In the genomic region with DNA sequence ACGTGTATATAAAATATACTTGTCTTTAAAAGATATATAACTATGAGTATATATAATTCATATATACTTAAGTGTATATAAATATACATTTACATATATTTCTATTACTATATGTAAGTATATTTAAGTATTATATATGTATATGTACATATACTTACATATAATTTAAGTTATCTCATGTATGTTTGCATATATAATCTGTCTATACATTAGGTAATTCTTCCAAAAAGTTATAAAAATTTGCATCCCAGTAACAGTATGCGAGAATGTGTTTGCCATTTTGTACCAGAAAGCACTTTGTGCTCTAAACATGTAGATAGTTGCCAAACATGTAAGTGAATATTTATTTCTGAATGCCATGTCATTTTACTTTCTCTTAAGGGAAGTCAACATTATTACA, we compare ENCODE assay signal across 1 cellular context.
TF ChIP-seq lines count a peak whose summit lies in the region.

A gene with protein sequence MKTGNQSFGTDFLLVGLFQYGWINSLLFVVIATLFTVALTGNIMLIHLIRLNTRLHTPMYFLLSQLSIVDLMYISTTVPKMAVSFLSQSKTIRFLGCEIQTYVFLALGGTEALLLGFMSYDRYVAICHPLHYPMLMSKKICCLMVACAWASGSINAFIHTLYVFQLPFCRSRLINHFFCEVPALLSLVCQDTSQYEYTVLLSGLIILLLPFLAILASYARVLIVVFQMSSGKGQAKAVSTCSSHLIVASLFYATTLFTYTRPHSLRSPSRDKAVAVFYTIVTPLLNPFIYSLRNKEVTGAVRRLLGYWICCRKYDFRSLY (plus strand): TSS at position 301 of the 400 bp plus-strand sequence. CDS start 144 bp downstream, outside the sequence.

TF ChIP-seq in GM12878, 131 proteins besides CTCF, POLR2A, EP300 and RAD21:
- no peak for TF ChIP-seq IKZF2 (IDR thresholded peaks at IDR 0.05)
- TF ChIP-seq LARP7 (IDR thresholded peaks at IDR 0.05): no peak
- TF ChIP-seq SMARCA5 (IDR thresholded peaks at IDR 0.05): no peak
- TF ChIP-seq MEF2A (IDR thresholded peaks at IDR 0.05; ENCODE audit: insufficient read depth, low read depth, low read length): no peak
- no peak for TF ChIP-seq RAD51 (IDR thresholded peaks at IDR 0.05)
- no peak for TF ChIP-seq ESRRA (IDR thresholded peaks at IDR 0.05; ENCODE audit: low read length)
- no peak for TF ChIP-seq STAT3 (IDR thresholded peaks at IDR 0.05; ENCODE audit: low read depth, low read length)
- no peak for TF ChIP-seq NRF1 (conservative IDR thresholded peaks at IDR 0.05; ENCODE audit: low read depth, low read length)
- TF ChIP-seq NBN (IDR thresholded peaks at IDR 0.05): no peak
- no peak for TF ChIP-seq CBX5 (IDR thresholded peaks at IDR 0.05; ENCODE audit: low read depth)
- TF ChIP-seq, protein P1, sequence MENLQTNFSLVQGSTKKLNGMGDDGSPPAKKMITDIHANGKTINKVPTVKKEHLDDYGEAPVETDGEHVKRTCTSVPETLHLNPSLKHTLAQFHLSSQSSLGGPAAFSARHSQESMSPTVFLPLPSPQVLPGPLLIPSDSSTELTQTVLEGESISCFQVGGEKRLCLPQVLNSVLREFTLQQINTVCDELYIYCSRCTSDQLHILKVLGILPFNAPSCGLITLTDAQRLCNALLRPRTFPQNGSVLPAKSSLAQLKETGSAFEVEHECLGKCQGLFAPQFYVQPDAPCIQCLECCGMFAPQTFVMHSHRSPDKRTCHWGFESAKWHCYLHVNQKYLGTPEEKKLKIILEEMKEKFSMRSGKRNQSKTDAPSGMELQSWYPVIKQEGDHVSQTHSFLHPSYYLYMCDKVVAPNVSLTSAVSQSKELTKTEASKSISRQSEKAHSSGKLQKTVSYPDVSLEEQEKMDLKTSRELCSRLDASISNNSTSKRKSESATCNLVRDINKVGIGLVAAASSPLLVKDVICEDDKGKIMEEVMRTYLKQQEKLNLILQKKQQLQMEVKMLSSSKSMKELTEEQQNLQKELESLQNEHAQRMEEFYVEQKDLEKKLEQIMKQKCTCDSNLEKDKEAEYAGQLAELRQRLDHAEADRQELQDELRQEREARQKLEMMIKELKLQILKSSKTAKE (IDR thresholded peaks at IDR 0.05; ENCODE audit: low read depth, poor library complexity, severe bottlenecking): no peak
